9 cellular contexts compared by ENCODE assay signal in genomic region chr5:149632311-149633251, GRCh38. TPM values are rescaled to one million over a fixed set of nuclear protein-coding genes. Genes with fewer than 3 reads are reported as not detected.
DNase-seq lines count a peak whose midpoint lies in the region; ATAC-seq and TF ChIP-seq lines count a peak whose summit lies in the region.
"Had no signal": no experiment of that assay in that cellular context is flagged by ENCODE, and none has a peak within 500 bp of the region (broad histone marks: within the 10 kb centered on the region; RNA-seq: fewer than 3 reads in every experiment).

No MANE protein-coding gene starts in this region.

- H3K4me1 ChIP-seq in colonic mucosa (no peaks in the 10 kb centered on the region), mucosa of descending colon (ENCODE audit: low read depth) (peaks cover 15% of the 10 kb centered on the region)

- DNase-seq in AG20443 (ENCODE audit: low spot score) (peak; percentile 51), LoVo (ENCODE audit: low spot score) (peak; percentile 26), colonic mucosa (peak; percentile 66), mucosa of descending colon (peak; percentile 36 to 77 (median 52))

- TF ChIP-seq CTCF in colonic mucosa (IDR thresholded peaks at IDR 0.05) (no peak), mucosa of descending colon (IDR thresholded peaks at IDR 0.05) (no peak)

- intact Hi-C loops in colonic mucosa (cut with DNase I), result no loop called here
- intact Hi-C loops in mucosa of descending colon (cut with DNase I, micrococcal nuclease), result loop anchor here (10.0 kb wide), 3 partner anchors 192 to 362 kb away; no protein-coding TSS in a partner anchor

- H3K9ac ChIP-seq in colonic mucosa (ENCODE audit: low read depth in 2 of 2, low read length in 2 of 2), result peak overlapping the region in 1 of 2 donors; percentile 47

- H3K27ac ChIP-seq in colonic mucosa, result peak overlapping the region; percentile 60

- no peaks in the 10 kb centered on the region for H3K27me3 ChIP-seq in colonic mucosa

- peak; percentile 82 for ATAC-seq in mucosa of descending colon
- no peak for ATAC-seq in HG03159 (IDR thresholded peaks at IDR 0.05; ENCODE audit: unreplicated experiment)
- no peak for ATAC-seq in HG03571 (IDR thresholded peaks at IDR 0.05; ENCODE audit: unreplicated experiment)
- no peak for ATAC-seq in HG03342 (IDR thresholded peaks at IDR 0.05; ENCODE audit: unreplicated experiment)
- no peak for ATAC-seq in HG03135 (IDR thresholded peaks at IDR 0.05; ENCODE audit: unreplicated experiment)

- H3K36me3 ChIP-seq in colonic mucosa, result no peaks in the 10 kb centered on the region
- H3K36me3 ChIP-seq in mucosa of descending colon (ENCODE audit: low read depth), result no peaks in the 10 kb centered on the region

- no peaks in the 10 kb centered on the region for H3K9me3 ChIP-seq in colonic mucosa
- H3K9me3 ChIP-seq in mucosa of descending colon, result no peaks in the 10 kb centered on the region

- H3K4me3 ChIP-seq in colonic mucosa (no peak overlapping the region), mucosa of descending colon (no peak overlapping the region)

RNA-seq across cellular contexts. Expression of gene ARHGEF37, which starts 51.3 kb away (rescaled TPM):
- total RNA-seq in colonic mucosa (10 to 100 TPM; 11.9 to 15.7 TPM), mucosa of descending colon (10 to 100 TPM; 13.4 to 35.0 (median 24.6) TPM)
- total RNA-seq: mononuclear cell had no signal
